In the genomic region with DNA sequence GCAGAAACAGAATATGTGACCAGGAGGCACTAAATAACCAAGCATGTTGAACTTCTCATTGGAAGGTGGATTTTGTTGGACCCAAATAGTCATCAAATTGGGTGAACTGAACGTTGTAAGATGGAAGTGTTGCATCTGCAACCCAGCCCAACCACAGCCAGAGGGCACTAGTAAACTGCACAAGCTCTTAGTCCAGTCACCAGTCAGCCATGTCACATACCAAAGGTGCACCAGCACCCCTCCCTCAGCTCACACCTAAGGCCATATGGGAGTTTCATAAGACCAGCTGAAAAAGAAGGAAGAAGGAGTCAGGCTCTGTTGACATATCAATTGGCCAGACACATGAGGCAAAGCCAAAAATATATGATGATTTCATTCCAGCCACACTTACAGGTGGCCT, we compare ENCODE assay signal across 9 cellular contexts.
DNase-seq lines count a peak whose midpoint lies in the region; ATAC-seq and TF ChIP-seq lines count a peak whose summit lies in the region.
"Had no signal": no experiment of that assay in that cellular context is flagged by ENCODE, and none has a peak within 500 bp of the region (broad histone marks: within the 10 kb centered on the region; RNA-seq: fewer than 3 reads in every experiment).

No MANE protein-coding gene starts in this region.

- peak; percentile 33 for DNase-seq in ELR (ENCODE audit: low read depth)
- DNase-seq in MM.1S = peak; percentile 86
- DNase-seq in foreskin keratinocyte = peak; percentile 32 to 63
- no peak for DNase-seq in ecto neural progenitor cell (ENCODE audit: low spot score)
- DNase-seq in NCI-H1048 (lab: John Stamatoyannopoulos, UW) = no peak
- DNase-seq in smooth muscle cell (lab: John Stamatoyannopoulos, UW; ENCODE audit: unreplicated experiment) = no peak
- DNase-seq in cerebellar nuclear complex (lab: John Stamatoyannopoulos, UW) = no peak
- DNase-seq: activated naive CD4-positive, alpha-beta T cell treated with Interleukin-2 at 50 U/mL for 16 hours had no signal

- H3K27me3 ChIP-seq in MM.1S (replicated peaks; ENCODE audit: insufficient read depth, low read length) = no peaks in the 10 kb centered on the region
- H3K27me3 ChIP-seq in foreskin keratinocyte = peaks cover 21% of the 10 kb centered on the region
- H3K27me3 ChIP-seq in smooth muscle cell (ENCODE audit: low read depth) = no peaks in the 10 kb centered on the region

- H3K27ac ChIP-seq in MM.1S (ENCODE audit: low read length) (peak overlapping the region; percentile 17; the same call in 1 of the 2 replicates), foreskin keratinocyte (no peak overlapping the region), smooth muscle cell (ENCODE audit: low read depth) (no peak overlapping the region)

- H2AFZ ChIP-seq in MM.1S (ENCODE audit: low read length) (peak overlapping the region; percentile 39), smooth muscle cell (ENCODE audit: low read depth) (no peak overlapping the region)

- H3K4me1 ChIP-seq in MM.1S (ENCODE audit: low read length) (peaks cover 15% of the 10 kb centered on the region), foreskin keratinocyte (no peaks in the 10 kb centered on the region), smooth muscle cell (ENCODE audit: low read depth) (peaks cover 7% of the 10 kb centered on the region)

- H3K4me3 ChIP-seq in MM.1S (ENCODE audit: low read length) (no peak overlapping the region), smooth muscle cell (no peak overlapping the region)

- H4K20me1 ChIP-seq in MM.1S (ENCODE audit: insufficient read depth, low read length) (no peaks in the 10 kb centered on the region), smooth muscle cell (ENCODE audit: low read depth) (no peaks in the 10 kb centered on the region)

- ATAC-seq in GM21786 (IDR thresholded peaks at IDR 0.05; ENCODE audit: unreplicated experiment) = peak; percentile 38
- peak; percentile 43 for ATAC-seq in foreskin keratinocyte

- H3K36me3 ChIP-seq in MM.1S (replicated peaks; ENCODE audit: insufficient read depth, low read length) (no peaks in the 10 kb centered on the region), smooth muscle cell (ENCODE audit: low read depth) (no peaks in the 10 kb centered on the region)

- H3K9me3 ChIP-seq in MM.1S (replicated peaks; ENCODE audit: insufficient read depth, low read length) = no peaks in the 10 kb centered on the region
- H3K9me3 ChIP-seq in smooth muscle cell (replicated peaks; ENCODE audit: low read depth) = no peaks in the 10 kb centered on the region

- H3K9me2 ChIP-seq in MM.1S (replicated peaks; ENCODE audit: insufficient read depth, low read length) = no peaks in the 10 kb centered on the region

- peak; percentile 94 for TF ChIP-seq CTCF in MM.1S (IDR thresholded peaks at IDR 0.05; ENCODE audit: low read length)
- peak; percentile 53 for TF ChIP-seq CTCF in foreskin keratinocyte (conservative IDR thresholded peaks at IDR 0.05)
- TF ChIP-seq CTCF in smooth muscle cell (IDR thresholded peaks at IDR 0.05; ENCODE audit: borderline replicate concordance, insufficient read depth, poor library complexity, severe bottlenecking) = no peak

- 44% methylated on average over 1 of the region's 1 CpG for WGBS in smooth muscle cell (ENCODE audit: low lambda C conversion rate)

- no peaks in the 10 kb centered on the region for H3K79me2 ChIP-seq in MM.1S (ENCODE audit: low read length)
- H3K79me2 ChIP-seq in smooth muscle cell (ENCODE audit: low read depth) = no peaks in the 10 kb centered on the region

- H3K4me2 ChIP-seq in MM.1S (ENCODE audit: low read depth, low read length) = peak overlapping the region; percentile 25
- no peak overlapping the region for H3K4me2 ChIP-seq in smooth muscle cell

- H3K9ac ChIP-seq in MM.1S (ENCODE audit: low read length) (no peak overlapping the region), smooth muscle cell (ENCODE audit: low read depth) (no peak overlapping the region)

- peaks cover 5% of the 10 kb centered on the region; the same call in 1 of the 2 replicates for H3F3A ChIP-seq in MM.1S (ENCODE audit: insufficient read depth, low read length)
- no peaks in the 10 kb centered on the region for H3F3A ChIP-seq in smooth muscle cell (ENCODE audit: low read depth)

Comparison
In these comparisons a context has a peak if more than half of its experiments do, and no peak if none do; other contexts are left out.
1. DNase-seq: peak in ELR (single experiment), MM.1S (single experiment) and foreskin keratinocyte (2 of 2); none in ecto neural progenitor cell (single experiment), NCI-H1048 (single experiment), smooth muscle cell (single experiment) and cerebellar nuclear complex (0 of 2).